In genomic region chr1:167431261-167431908, GRCh38 we compare ENCODE assay signal across 10 cellular contexts.
DNase-seq lines count a peak whose midpoint lies in the region; ATAC-seq lines count a peak whose summit lies in the region.
"Had no signal": no experiment of that assay in that cellular context is flagged by ENCODE, and none has a peak within 500 bp of the region (broad histone marks: within the 10 kb centered on the region; RNA-seq: fewer than 3 reads in every experiment).

No MANE protein-coding gene starts in this region.

- peak overlapping the region; percentile 74 for H3K27ac Mint-ChIP-seq in activated naive CD4-positive, alpha-beta T cell treated with anti-CD3 and anti-CD28 coated beads, Interleukin-2, amount 10 ng/mL, durations not matched to agents 7 days and 5 days
- peak overlapping the region; percentile 66 for H3K27ac Mint-ChIP-seq in activated naive CD8-positive, alpha-beta T cell treated with anti-CD3 and anti-CD28 coated beads, Interleukin-2, amount 10 ng/mL, durations not matched to agents 7 days and 5 days

- H3K27me3 Mint-ChIP-seq in activated naive CD4-positive, alpha-beta T cell treated with anti-CD3 and anti-CD28 coated beads, Interleukin-2, amount 10 ng/mL, durations not matched to agents 7 days and 5 days: no peaks in the 10 kb centered on the region
- H3K27me3 Mint-ChIP-seq in activated naive CD8-positive, alpha-beta T cell treated with anti-CD3 and anti-CD28 coated beads, Interleukin-2, amount 10 ng/mL, durations not matched to agents 7 days and 5 days: no peaks in the 10 kb centered on the region

- CTCF ChIA-PET in activated naive CD4-positive, alpha-beta T cell treated with anti-CD3 and anti-CD28 coated beads, Interleukin-2, amount 10 ng/mL, durations not matched to agents 7 days and 5 days (lab: Charles Lee): interaction anchor here (1.8 kb wide), 1 partner anchor 103 kb away, joined by 4 read pairs; no protein-coding TSS in a partner anchor

- peak; percentile 36 for ATAC-seq in HG02798 (IDR thresholded peaks at IDR 0.05; ENCODE audit: poor library complexity, unreplicated experiment)
- ATAC-seq in activated naive CD8-positive, alpha-beta T cell treated with anti-CD3 and anti-CD28 coated beads, Interleukin-2, amount 10 ng/mL, durations not matched to agents 7 days and 5 days (ENCODE audit: low read depth): no peak

- peaks cover 54% of the 10 kb centered on the region for H3K4me1 Mint-ChIP-seq in activated naive CD4-positive, alpha-beta T cell treated with anti-CD3 and anti-CD28 coated beads, Interleukin-2, amount 10 ng/mL, durations not matched to agents 7 days and 5 days
- peaks cover 28% of the 10 kb centered on the region for H3K4me1 Mint-ChIP-seq in activated naive CD8-positive, alpha-beta T cell treated with anti-CD3 and anti-CD28 coated beads, Interleukin-2, amount 10 ng/mL, durations not matched to agents 7 days and 5 days

- DNase-seq in activated naive CD4-positive, alpha-beta T cell treated with anti-CD3 and anti-CD28 coated beads, Interleukin-2, amount 10 ng/mL, durations not matched to agents 7 days and 5 days: no peak
- no peak for DNase-seq in activated naive CD4-positive, alpha-beta T cell (lab: John Stamatoyannopoulos, UW)
- DNase-seq in activated naive CD8-positive, alpha-beta T cell treated with anti-CD3 and anti-CD28 coated beads, Interleukin-2, amount 10 ng/mL, durations not matched to agents 7 days and 5 days: no peak
- peak; percentile 47 for DNase-seq in retina
- DNase-seq in inferior parietal cortex (ENCODE audit: extremely low spot score): no peak
- DNase-seq in NCI-H226: no peak
- no peak for DNase-seq in NCI-H446 (lab: John Stamatoyannopoulos, UW)
- DNase-seq: activated T-cell treated with anti-CD3 and anti-CD28 coated beads, Interleukin-2, amount 50 U/mL, for 48 hours; NCI-H2081 treated with DMSO at 0.1 percent for 48 hours had no signal

- H3K9me3 Mint-ChIP-seq in activated naive CD4-positive, alpha-beta T cell treated with anti-CD3 and anti-CD28 coated beads, Interleukin-2, amount 10 ng/mL, durations not matched to agents 7 days and 5 days: no peaks in the 10 kb centered on the region
- H3K9me3 Mint-ChIP-seq in activated naive CD8-positive, alpha-beta T cell treated with anti-CD3 and anti-CD28 coated beads, Interleukin-2, amount 10 ng/mL, durations not matched to agents 7 days and 5 days: no peaks in the 10 kb centered on the region

- H3K36me3 Mint-ChIP-seq in activated naive CD4-positive, alpha-beta T cell treated with anti-CD3 and anti-CD28 coated beads, Interleukin-2, amount 10 ng/mL, durations not matched to agents 7 days and 5 days: peaks cover 52% of the 10 kb centered on the region
- peaks cover 20% of the 10 kb centered on the region for H3K36me3 Mint-ChIP-seq in activated naive CD8-positive, alpha-beta T cell treated with anti-CD3 and anti-CD28 coated beads, Interleukin-2, amount 10 ng/mL, durations not matched to agents 7 days and 5 days

- H3K4me3 Mint-ChIP-seq in activated naive CD4-positive, alpha-beta T cell treated with anti-CD3 and anti-CD28 coated beads, Interleukin-2, amount 10 ng/mL, durations not matched to agents 7 days and 5 days: no peak overlapping the region
- no peak overlapping the region for H3K4me3 Mint-ChIP-seq in activated naive CD8-positive, alpha-beta T cell treated with anti-CD3 and anti-CD28 coated beads, Interleukin-2, amount 10 ng/mL, durations not matched to agents 7 days and 5 days

- POLR2A ChIA-PET in activated naive CD8-positive, alpha-beta T cell treated with anti-CD3 and anti-CD28 coated beads, Interleukin-2, amount 10 ng/mL, durations not matched to agents 7 days and 5 days (lab: Charles Lee): no interaction called here
